8 cellular contexts compared by ENCODE assay signal in the genomic region with DNA sequence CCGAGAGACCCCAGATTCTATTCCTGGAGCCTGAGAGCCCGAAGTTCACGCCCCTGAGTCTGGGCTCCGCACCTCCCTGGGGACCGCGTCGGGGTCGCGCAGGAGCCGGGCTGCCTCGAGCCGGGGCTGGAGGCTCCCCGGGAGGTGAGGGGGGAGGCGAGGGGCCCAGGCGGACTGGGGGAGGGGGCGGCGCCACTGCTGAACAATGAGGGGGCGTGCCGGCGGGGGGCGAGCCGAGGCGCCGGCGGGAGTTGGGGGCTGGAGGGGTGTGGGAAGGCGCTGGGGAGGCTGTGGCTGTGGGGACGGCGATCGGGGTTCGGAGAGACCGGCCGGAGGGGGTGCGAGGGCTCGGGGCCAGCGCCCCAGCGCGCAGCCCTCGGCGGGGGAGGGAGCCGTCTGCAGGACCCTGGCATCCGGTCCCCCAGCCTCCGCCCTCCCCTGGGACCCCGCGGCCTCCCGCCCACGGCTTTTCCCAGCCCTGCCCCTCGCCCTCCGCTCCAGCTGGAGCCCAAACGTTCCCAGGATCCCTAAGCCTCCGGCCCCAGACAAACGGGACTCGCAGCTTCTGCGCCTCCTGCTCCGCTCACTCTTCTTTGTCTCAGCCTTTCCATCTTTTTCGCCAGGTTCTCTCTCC. TPM values are rescaled to one million over a fixed set of nuclear protein-coding genes. Genes with fewer than 3 reads are reported as not detected.
DNase-seq lines count a peak whose midpoint lies in the region; ATAC-seq, FAIRE-seq and TF ChIP-seq lines count a peak whose summit lies in the region.

No MANE protein-coding gene starts in this region.

- H3K4me2 ChIP-seq in HepG2 (ENCODE audit: low read depth, low read length) = peak overlapping the region; percentile 88

- BruUV-seq in HepG2 (replicated peaks; lab: Mats Ljungman, UMichigan) = no TSS peak

- WGBS in HepG2 (ENCODE audit: low lambda C conversion rate) = 7% methylated on average over 17 of the region's 55 CpGs
- WGBS in thymus = 3% methylated on average over 55 of the region's 55 CpGs

- TF ChIP-seq POLR2A in HepG2 (IDR thresholded peaks at IDR 0.05; ENCODE audit: insufficient read depth in 1 of 2, low read depth in 2 of 2, low read length in 2 of 2) = no peak

- peaks cover 0 to 3% of the 10 kb centered on the region in 2 experiments; a peak in 1 of 5 replicates for H3K36me3 ChIP-seq in HepG2 (replicated peaks in 1 of 2; ENCODE audit: control insufficient read depth in 1 of 2, insufficient read depth in 2 of 2, low read length in 2 of 2)
- peaks cover 40% of the 10 kb centered on the region for H3K36me3 ChIP-seq in thymus (ENCODE audit: control insufficient read depth, insufficient read depth)

- H3K9ac ChIP-seq in HepG2 (ENCODE audit: insufficient read depth, low read depth, low read length) = peak overlapping the region; percentile 76

- no peak for ATAC-seq in HepG2
- no peak for ATAC-seq in HG03108 (IDR thresholded peaks at IDR 0.05; ENCODE audit: unreplicated experiment)

- intact Hi-C loops in HepG2 (cut with micrococcal nuclease; ENCODE audit: unreplicated experiment) = loop anchor here (5.0 to 10.0 kb wide), 3 partner anchors 71 to 291 kb away; a partner anchor contains a TSS

- no peak for FAIRE-seq in HepG2 (lab: Jason Lieb, UNC)

- peaks cover 54% of the 10 kb centered on the region for H3K4me1 ChIP-seq in HepG2 (ENCODE audit: insufficient read depth, low read length)
- peaks cover 18% of the 10 kb centered on the region for H3K4me1 ChIP-seq in thymus (ENCODE audit: control insufficient read depth, insufficient read depth, low read length)

- no peak overlapping the region for H2AFZ ChIP-seq in HepG2 (ENCODE audit: low read length)

- TF ChIP-seq CTCF in choroid plexus epithelial cell (conservative IDR thresholded peaks at IDR 0.05; ENCODE audit: low read depth, low read length) (no peak), HepG2 (CRISPR knock-in tag; IDR thresholded peaks at IDR 0.05) (no peak)

- TF ChIP-seq RAD21 in HepG2 (CRISPR knock-in tag; IDR thresholded peaks at IDR 0.05) = no peak

- TF ChIP-seq EP300 in HepG2 (IDR thresholded peaks at IDR 0.05; ENCODE audit: low read depth in 2 of 2, low read length in 2 of 2) = no peak
- TF ChIP-seq EP300 in HepG2 (CRISPR knock-in tag; IDR thresholded peaks at IDR 0.05; ENCODE audit: borderline replicate concordance) = no peak

- peaks cover 5% of the 10 kb centered on the region; the same call in 1 of the 2 replicates for H4K20me1 ChIP-seq in HepG2 (ENCODE audit: insufficient read depth, low read length)

- no peaks in the 10 kb centered on the region for H3K27me3 ChIP-seq in HepG2 (ENCODE audit: control insufficient read depth in 1 of 2, insufficient read depth in 2 of 2, low read length in 2 of 2)
- no peaks in the 10 kb centered on the region for H3K27me3 ChIP-seq in thymus (ENCODE audit: control insufficient read depth, insufficient read depth)

- H3K27ac ChIP-seq in HepG2 (ENCODE audit: extremely low read length, insufficient read depth, low read length) (peak overlapping the region; percentile 62), thymus (ENCODE audit: low read depth) (peak overlapping the region; percentile 97)

- POLR2A ChIA-PET in HepG2 (lab: Yijun Ruan, JAX) = interaction anchor here (1.3 to 4.2 kb wide), 7 partner anchors 12 to 27 kb away, joined by 4 to 47 read pairs (median 14); a partner anchor contains a TSS

- H3K9me3 ChIP-seq in HepG2 (ENCODE audit: low read length) (no peaks in the 10 kb centered on the region), thymus (ENCODE audit: control insufficient read depth) (no peaks in the 10 kb centered on the region)

- CTCF ChIA-PET in HepG2 (lab: Yijun Ruan, JAX; ENCODE audit: low intra/inter-chr PET ratio, low total read pairs) = interaction anchor here (1.1 to 5.1 kb wide), 3 partner anchors 16 to 71 kb away, joined by 3 to 127 read pairs (median 4); a partner anchor contains a TSS

- H3K4me3 ChIP-seq in choroid plexus epithelial cell (ENCODE audit: low read depth, low read length) = peak overlapping the region; percentile 86
- H3K4me3 ChIP-seq in HepG2 (replicated peaks in 1 of 3; ENCODE audit: insufficient read depth in 1 of 3, low read depth in 2 of 3, low read length in 3 of 3) = peak overlapping the region; percentile 65 to 97 (median 95)
- H3K4me3 ChIP-seq in thymus (ENCODE audit: low read length) = peak overlapping the region; percentile 99

- DNase-seq in activated T-cell treated with anti-CD3 and anti-CD28 coated beads, Interleukin-2, amount 50 U/mL, for 1 hour = peak; percentile 57
- no peak for DNase-seq in activated T-cell treated with anti-CD3 and anti-CD28 coated beads for 4 hours
- peak; percentile 55 for DNase-seq in RKO (ENCODE audit: low spot score)
- peak; percentile 50 for DNase-seq in choroid plexus epithelial cell (ENCODE audit: low read depth)
- no peak for DNase-seq in HepG2 (ENCODE audit: low spot score)
- no peak for DNase-seq in putamen (ENCODE audit: low spot score)

- H3K79me2 ChIP-seq in HepG2 (ENCODE audit: insufficient read depth, low read length) = peaks cover 22% of the 10 kb centered on the region

- in situ Hi-C loops in HepG2 (cut with HindIII; ENCODE audit: extremely low pct_ligation_motif_present, low pct_unique_long_range_greater_than_20kb) = no loop called here

RNA-seq across cellular contexts. Expression of a gene that starts 0.9 kb away (rescaled TPM):
- total RNA-seq in HepG2 (2016; rRNA removed; fragmentation: Illumina TruSeq; extraction: Trizol) = 3.6 and 5.2 TPM in 2 replicates
- total RNA-seq in HepG2 (2016; cell fraction: cytosol; rRNA removed; fragmentation: Illumina TruSeq; extraction: Trizol; ENCODE audit: low read depth) = 0.51 and 1.9 TPM in 2 replicates
- 3.1 and 4.0 TPM in 2 replicates for total RNA-seq in HepG2 (2016; cell fraction: insoluble cytoplasmic fraction; rRNA removed; fragmentation: Illumina TruSeq; extraction: Trizol)
- 2.0 and 3.5 TPM in 2 replicates for total RNA-seq in HepG2 (2016; cell fraction: membrane; rRNA removed; fragmentation: Illumina TruSeq; extraction: Trizol)
- 6.8 TPM in 2 replicates for total RNA-seq in HepG2 (2016; cell fraction: nucleus; rRNA removed; fragmentation: Illumina TruSeq; extraction: Trizol)
- polyA plus RNA-seq in HepG2 (2011; rRNA removed) (6.8 and 7.8 TPM in 2 replicates), thymus (30.8 TPM)
- 1.9 and 2.4 TPM in 2 replicates for polyA plus RNA-seq in HepG2 (2011; cell fraction: cytosol; rRNA removed)
- 30.6 and 32.3 TPM in 2 replicates for polyA plus RNA-seq in HepG2 (2011; cell fraction: nucleus; rRNA removed)
- 5.1 and 11.3 TPM in 2 replicates for polyA plus RNA-seq in HepG2 (2012)
- 0.75 and 1.5 TPM in 2 replicates for polyA plus RNA-seq in HepG2 (2016; cell fraction: cytosol; fragmentation: Illumina TruSeq; extraction: Trizol; ENCODE audit: low read depth)
- polyA plus RNA-seq in HepG2 (2016; cell fraction: insoluble cytoplasmic fraction; fragmentation: Illumina TruSeq; extraction: Trizol; ENCODE audit: low read depth) = 2.8 and 5.1 TPM in 2 replicates
- 2.6 and 3.5 TPM in 2 replicates for polyA plus RNA-seq in HepG2 (2016; cell fraction: membrane; fragmentation: Illumina TruSeq; extraction: Trizol; ENCODE audit: low read depth)
- polyA plus RNA-seq in HepG2 (2016; cell fraction: nucleus; fragmentation: Illumina TruSeq; extraction: Trizol; ENCODE audit: insufficient read depth, low read depth) = 17.4 and 28.3 TPM in 2 replicates
- polyA minus RNA-seq in HepG2 (2011; rRNA and poly(A)+ RNA removed; ENCODE audit: low replicate concordance) = 6.5 and 8.4 TPM in 2 replicates
- polyA minus RNA-seq in HepG2 (2011; cell fraction: cytosol; rRNA and poly(A)+ RNA removed) = 6.3 and 8.3 TPM in 2 replicates
- polyA minus RNA-seq in HepG2 (2011; cell fraction: nucleus; rRNA and poly(A)+ RNA removed) = 18.9 and 20.1 TPM in 2 replicates

RNA-seq across cellular contexts. Expression of a gene that starts 6.7 kb away (rescaled TPM):
- 0.81 and 1.7 TPM in 2 replicates for total RNA-seq in HepG2 (2016; rRNA removed; fragmentation: Illumina TruSeq; extraction: Trizol)
- 1.2 and 1.4 TPM in 2 replicates for total RNA-seq in HepG2 (2016; cell fraction: cytosol; rRNA removed; fragmentation: Illumina TruSeq; extraction: Trizol; ENCODE audit: low read depth)
- 0.52 and 1.3 TPM in 2 replicates for total RNA-seq in HepG2 (2016; cell fraction: insoluble cytoplasmic fraction; rRNA removed; fragmentation: Illumina TruSeq; extraction: Trizol)
- 1.9 and 2.1 TPM in 2 replicates for total RNA-seq in HepG2 (2016; cell fraction: membrane; rRNA removed; fragmentation: Illumina TruSeq; extraction: Trizol)
- 1.1 and 2.6 TPM in 2 replicates for total RNA-seq in HepG2 (2016; cell fraction: nucleus; rRNA removed; fragmentation: Illumina TruSeq; extraction: Trizol)
- polyA plus RNA-seq in HepG2 (2011; rRNA removed) (1.4 and 2.1 TPM in 2 replicates), thymus (250 TPM)
- polyA plus RNA-seq in HepG2 (2011; cell fraction: cytosol; rRNA removed) = 2.1 TPM in 2 replicates
- polyA plus RNA-seq in HepG2 (2011; cell fraction: nucleus; rRNA removed) = 10.8 and 12.7 TPM in 2 replicates
- 9.4 and 10.6 TPM in 2 replicates for polyA plus RNA-seq in HepG2 (2012)
- 1.1 and 1.3 TPM in 2 replicates for polyA plus RNA-seq in HepG2 (2016; cell fraction: cytosol; fragmentation: Illumina TruSeq; extraction: Trizol; ENCODE audit: low read depth)
- polyA plus RNA-seq in HepG2 (2016; cell fraction: insoluble cytoplasmic fraction; fragmentation: Illumina TruSeq; extraction: Trizol; ENCODE audit: low read depth) = 2.3 and 4.1 TPM in 2 replicates
- 1.9 and 2.8 TPM in 2 replicates for polyA plus RNA-seq in HepG2 (2016; cell fraction: membrane; fragmentation: Illumina TruSeq; extraction: Trizol; ENCODE audit: low read depth)
- 6.2 and 8.4 TPM in 2 replicates for polyA plus RNA-seq in HepG2 (2016; cell fraction: nucleus; fragmentation: Illumina TruSeq; extraction: Trizol; ENCODE audit: insufficient read depth, low read depth)
- 4.1 and 5.5 TPM in 2 replicates for polyA minus RNA-seq in HepG2 (2011; rRNA and poly(A)+ RNA removed; ENCODE audit: low replicate concordance)
- polyA minus RNA-seq in HepG2 (2011; cell fraction: cytosol; rRNA and poly(A)+ RNA removed) = 7.8 and 9.2 TPM in 2 replicates
- polyA minus RNA-seq in HepG2 (2011; cell fraction: nucleus; rRNA and poly(A)+ RNA removed) = 4.1 and 6.0 TPM in 2 replicates

RNA-seq across cellular contexts. Expression of a gene that starts 22.2 kb away (rescaled TPM):
- total RNA-seq in HepG2 (2016; rRNA removed; fragmentation: Illumina TruSeq; extraction: Trizol) = 14.0 and 18.1 TPM in 2 replicates
- 3.3 and 3.4 TPM in 2 replicates for total RNA-seq in HepG2 (2016; cell fraction: cytosol; rRNA removed; fragmentation: Illumina TruSeq; extraction: Trizol; ENCODE audit: low read depth)
- total RNA-seq in HepG2 (2016; cell fraction: insoluble cytoplasmic fraction; rRNA removed; fragmentation: Illumina TruSeq; extraction: Trizol) = 14.6 and 16.5 TPM in 2 replicates
- total RNA-seq in HepG2 (2016; cell fraction: membrane; rRNA removed; fragmentation: Illumina TruSeq; extraction: Trizol) = 8.2 and 8.3 TPM in 2 replicates
- total RNA-seq in HepG2 (2016; cell fraction: nucleus; rRNA removed; fragmentation: Illumina TruSeq; extraction: Trizol) = 6.8 and 6.9 TPM in 2 replicates
- 19.7 and 23.7 TPM in 2 replicates for polyA plus RNA-seq in HepG2 (2011; rRNA removed)
- polyA plus RNA-seq in HepG2 (2011; cell fraction: cytosol; rRNA removed) = 23.2 and 27.9 TPM in 2 replicates
- 16.6 and 20.4 TPM in 2 replicates for polyA plus RNA-seq in HepG2 (2011; cell fraction: nucleus; rRNA removed)
- 12.2 and 13.4 TPM in 2 replicates for polyA plus RNA-seq in HepG2 (2012)
- 3.1 TPM in 2 replicates for polyA plus RNA-seq in HepG2 (2016; cell fraction: cytosol; fragmentation: Illumina TruSeq; extraction: Trizol; ENCODE audit: low read depth)
- polyA plus RNA-seq in HepG2 (2016; cell fraction: insoluble cytoplasmic fraction; fragmentation: Illumina TruSeq; extraction: Trizol; ENCODE audit: low read depth) = 18.4 and 20.3 TPM in 2 replicates
- 6.3 and 7.9 TPM in 2 replicates for polyA plus RNA-seq in HepG2 (2016; cell fraction: membrane; fragmentation: Illumina TruSeq; extraction: Trizol; ENCODE audit: low read depth)
- 14.1 and 15.8 TPM in 2 replicates for polyA plus RNA-seq in HepG2 (2016; cell fraction: nucleus; fragmentation: Illumina TruSeq; extraction: Trizol; ENCODE audit: insufficient read depth, low read depth)
- 44.1 and 48.3 TPM in 2 replicates for polyA minus RNA-seq in HepG2 (2011; rRNA and poly(A)+ RNA removed; ENCODE audit: low replicate concordance)
- 10.6 and 11.3 TPM in 2 replicates for polyA minus RNA-seq in HepG2 (2011; cell fraction: cytosol; rRNA and poly(A)+ RNA removed)
- polyA minus RNA-seq in HepG2 (2011; cell fraction: nucleus; rRNA and poly(A)+ RNA removed) = 10.1 and 13.1 TPM in 2 replicates
- 27.8 TPM for polyA plus RNA-seq in thymus

RNA-seq across cellular contexts. Expression of a gene that starts 22.4 kb away (rescaled TPM):
- total RNA-seq in HepG2 (2016; rRNA removed; fragmentation: Illumina TruSeq; extraction: Trizol) = 488 and 790 TPM in 2 replicates
- total RNA-seq in HepG2 (2016; cell fraction: cytosol; rRNA removed; fragmentation: Illumina TruSeq; extraction: Trizol; ENCODE audit: low read depth) = 875 and 1,100 TPM in 2 replicates
- 524 and 648 TPM in 2 replicates for total RNA-seq in HepG2 (2016; cell fraction: insoluble cytoplasmic fraction; rRNA removed; fragmentation: Illumina TruSeq; extraction: Trizol)
- 1,389 and 1,434 TPM in 2 replicates for total RNA-seq in HepG2 (2016; cell fraction: membrane; rRNA removed; fragmentation: Illumina TruSeq; extraction: Trizol)
- total RNA-seq in HepG2 (2016; cell fraction: nucleus; rRNA removed; fragmentation: Illumina TruSeq; extraction: Trizol) = 216 and 289 TPM in 2 replicates
- polyA plus RNA-seq in HepG2 (2011; rRNA removed) = 2,583 and 2,596 TPM in 2 replicates
- 6,196 and 9,335 TPM in 2 replicates for polyA plus RNA-seq in HepG2 (2011; cell fraction: cytosol; rRNA removed)
- 2,074 and 2,083 TPM in 2 replicates for polyA plus RNA-seq in HepG2 (2011; cell fraction: nucleus; rRNA removed)
- polyA plus RNA-seq in HepG2 (2012) = 3,042 and 3,601 TPM in 2 replicates
- 3,994 and 4,562 TPM in 2 replicates for polyA plus RNA-seq in HepG2 (2016; cell fraction: cytosol; fragmentation: Illumina TruSeq; extraction: Trizol; ENCODE audit: low read depth)
- polyA plus RNA-seq in HepG2 (2016; cell fraction: insoluble cytoplasmic fraction; fragmentation: Illumina TruSeq; extraction: Trizol; ENCODE audit: low read depth) = 2,744 and 2,812 TPM in 2 replicates
- polyA plus RNA-seq in HepG2 (2016; cell fraction: membrane; fragmentation: Illumina TruSeq; extraction: Trizol; ENCODE audit: low read depth) = 5,655 and 5,989 TPM in 2 replicates
- 1,642 and 1,701 TPM in 2 replicates for polyA plus RNA-seq in HepG2 (2016; cell fraction: nucleus; fragmentation: Illumina TruSeq; extraction: Trizol; ENCODE audit: insufficient read depth, low read depth)
- 2,434 and 2,985 TPM in 2 replicates for polyA minus RNA-seq in HepG2 (2011; rRNA and poly(A)+ RNA removed; ENCODE audit: low replicate concordance)
- polyA minus RNA-seq in HepG2 (2011; cell fraction: cytosol; rRNA and poly(A)+ RNA removed) = 1,333 and 1,373 TPM in 2 replicates
- 311 and 415 TPM in 2 replicates for polyA minus RNA-seq in HepG2 (2011; cell fraction: nucleus; rRNA and poly(A)+ RNA removed)
- polyA plus RNA-seq in thymus = 3,143 TPM

RNA-seq across cellular contexts. Expression of a gene that starts 22.5 kb away (rescaled TPM):
- total RNA-seq in HepG2 (2016; rRNA removed; fragmentation: Illumina TruSeq; extraction: Trizol) = 30.2 and 31.0 TPM in 2 replicates
- 4.3 and 4.6 TPM in 2 replicates for total RNA-seq in HepG2 (2016; cell fraction: cytosol; rRNA removed; fragmentation: Illumina TruSeq; extraction: Trizol; ENCODE audit: low read depth)
- 25.2 and 33.6 TPM in 2 replicates for total RNA-seq in HepG2 (2016; cell fraction: insoluble cytoplasmic fraction; rRNA removed; fragmentation: Illumina TruSeq; extraction: Trizol)
- 7.2 and 8.9 TPM in 2 replicates for total RNA-seq in HepG2 (2016; cell fraction: membrane; rRNA removed; fragmentation: Illumina TruSeq; extraction: Trizol)
- 17.1 and 20.6 TPM in 2 replicates for total RNA-seq in HepG2 (2016; cell fraction: nucleus; rRNA removed; fragmentation: Illumina TruSeq; extraction: Trizol)
- 30.3 and 31.1 TPM in 2 replicates for polyA plus RNA-seq in HepG2 (2011; rRNA removed)
- polyA plus RNA-seq in HepG2 (2011; cell fraction: cytosol; rRNA removed) = 23.2 and 28.5 TPM in 2 replicates
- 46.4 and 51.2 TPM in 2 replicates for polyA plus RNA-seq in HepG2 (2011; cell fraction: nucleus; rRNA removed)
- polyA plus RNA-seq in HepG2 (2012) = 31.0 and 32.0 TPM in 2 replicates
- polyA plus RNA-seq in HepG2 (2016; cell fraction: cytosol; fragmentation: Illumina TruSeq; extraction: Trizol; ENCODE audit: low read depth) = 4.2 and 4.5 TPM in 2 replicates
- polyA plus RNA-seq in HepG2 (2016; cell fraction: insoluble cytoplasmic fraction; fragmentation: Illumina TruSeq; extraction: Trizol; ENCODE audit: low read depth) = 45.7 and 53.2 TPM in 2 replicates
- polyA plus RNA-seq in HepG2 (2016; cell fraction: membrane; fragmentation: Illumina TruSeq; extraction: Trizol; ENCODE audit: low read depth) = 7.1 and 7.8 TPM in 2 replicates
- polyA plus RNA-seq in HepG2 (2016; cell fraction: nucleus; fragmentation: Illumina TruSeq; extraction: Trizol; ENCODE audit: insufficient read depth, low read depth) = 51.5 and 52.7 TPM in 2 replicates
- polyA minus RNA-seq in HepG2 (2011; rRNA and poly(A)+ RNA removed; ENCODE audit: low replicate concordance) = 32.5 and 51.4 TPM in 2 replicates
- polyA minus RNA-seq in HepG2 (2011; cell fraction: cytosol; rRNA and poly(A)+ RNA removed) = 17.1 and 19.9 TPM in 2 replicates
- 30.1 and 33.9 TPM in 2 replicates for polyA minus RNA-seq in HepG2 (2011; cell fraction: nucleus; rRNA and poly(A)+ RNA removed)
- 40.1 TPM for polyA plus RNA-seq in thymus

Comparison
In these comparisons a context has a peak if more than half of its experiments do, and no peak if none do; other contexts are left out.
1. DNase-seq: peak in activated T-cell treated with anti-CD3 and anti-CD28 coated beads, Interleukin-2, amount 50 U/mL, for 1 hour (single experiment), RKO (single experiment) and choroid plexus epithelial cell (single experiment); none in activated T-cell treated with anti-CD3 and anti-CD28 coated beads for 4 hours (single experiment), HepG2 (single experiment) and putamen (single experiment).
2. RNA of a gene that starts 6.7 kb away (polyA plus RNA-seq): 250 TPM in thymus (single experiment); 1.1 to 12.7 TPM in HepG2; every median in the first group is over 10 times any median in the second.
3. Peak in every context shown above with its lines, with median percentiles within 50 percentile points of each other: H3K4me3 ChIP-seq.